23 cellular contexts compared by ENCODE assay signal in the genomic region with DNA sequence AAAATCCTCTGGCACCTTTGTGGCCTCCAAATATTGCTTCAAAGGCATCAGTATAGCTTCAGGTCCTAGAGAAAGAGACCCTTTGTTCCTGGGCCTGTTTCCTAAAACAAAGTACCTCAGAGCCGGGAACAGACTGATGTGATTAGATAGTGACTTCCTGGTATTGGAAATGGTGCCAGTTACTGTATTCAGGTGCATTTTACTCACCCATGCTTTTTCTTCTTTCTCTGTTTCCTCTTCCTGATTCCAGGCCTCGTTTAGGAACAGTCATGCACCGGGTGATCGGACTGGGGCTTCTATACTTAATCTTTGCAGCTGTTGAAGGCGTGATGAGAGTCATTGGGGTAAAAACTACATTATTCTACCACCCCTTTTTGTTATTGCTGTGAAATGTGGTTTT. TPM values are rescaled to one million over a fixed set of nuclear protein-coding genes. Genes with fewer than 3 reads are reported as not detected.
"Had no signal": no experiment of that assay in that cellular context is flagged by ENCODE, and none has a peak within 500 bp of the region (broad histone marks: within the 10 kb centered on the region; RNA-seq: fewer than 3 reads in every experiment).

No MANE protein-coding gene starts in this region.

- ATAC-seq: HepG2 had no signal

- H3K9me3 ChIP-seq: SK-N-SH had no signal

- FAIRE-seq: HepG2, RCC 7860 had no signal

- H3K4me2 ChIP-seq: SK-N-SH had no signal

- H3K9ac ChIP-seq: SK-N-SH had no signal

- DNase-seq: IMR-90, Karpas-422, KG1, MM.1S, NCI-H1092 treated with DMSO at 0.1 percent for 48 hours, NCI-H1436, NCI-H187, NCI-H2029, NCI-H2081 treated with DMSO at 0.1 percent for 48 hours, NCI-H2171, NCI-H226, NCI-H446, NCI-H510A, NCI-H524 treated with DMSO at 0.1 percent for 48 hours, NCI-H69, NCI-H774, Right ventricle myocardium superior, RPMI8226, SIG-M5, SK-N-SH had no signal

RNA-seq across cellular contexts. Expression of a gene that starts 48.8 kb away (rescaled TPM):
- total RNA-seq: SK-MEL-5 had no signal
